Comparison of ENCODE assay signal across 8 cellular contexts in genomic region chr1:155084722-155085503, GRCh38. TPM values are rescaled to one million over a fixed set of nuclear protein-coding genes. Genes with fewer than 3 reads are reported as not detected.
DNase-seq lines count a peak whose midpoint lies in the region; ATAC-seq and FAIRE-seq lines count a peak whose summit lies in the region.

No MANE protein-coding gene starts in this region.

- H3K27ac ChIP-seq in HUES48 (ENCODE audit: low read depth, low read length) = peak overlapping the region; percentile 71
- H3K27ac ChIP-seq in mesodermal cell (ENCODE audit: low read depth, low read length, severe bottlenecking) = peak overlapping the region; percentile 55

- ATAC-seq in GM21423 (IDR thresholded peaks at IDR 0.05; ENCODE audit: unreplicated experiment) = peak; percentile 68

- DNase-seq in D341Med (ENCODE audit: low spot score) (peak; percentile 96), NOMO-1 treated with dmso at 0.1 percent for 144 hours (lab: John Stamatoyannopoulos, UW; ENCODE audit: unreplicated experiment) (peak; percentile 98)
- DNase-seq in activated CD8-positive, alpha-beta memory T cell treated with anti-CD3 and anti-CD28 coated beads, Interleukin-2, amount 50 U/mL, for 1 hour (ENCODE audit: extremely low read depth) = peak; percentile 70
- DNase-seq in stimulated activated CD8-positive, alpha-beta memory T cell treated with anti-CD3 and anti-CD28 coated beads, Interleukin-15, amount 100 ng/mL, for 24 hours (ENCODE audit: low read depth) = peak; percentile 72

- peak overlapping the region; percentile 89 for H3K4me3 ChIP-seq in HUES48 (ENCODE audit: low read depth, low read length)
- peak overlapping the region; percentile 77 for H3K4me3 ChIP-seq in mesodermal cell (ENCODE audit: extremely low read depth, insufficient read depth, low read length, poor library complexity, severe bottlenecking)

- peaks cover 47% of the 10 kb centered on the region for H3K27me3 ChIP-seq in HUES48 (ENCODE audit: control insufficient read depth, insufficient read depth, low read length)

- no peaks in the 10 kb centered on the region for H3K36me3 ChIP-seq in HUES48 (ENCODE audit: control insufficient read depth, insufficient read depth, low read length)
- H3K36me3 ChIP-seq in mesodermal cell (ENCODE audit: control insufficient read depth, insufficient read depth, low read length) = no peaks in the 10 kb centered on the region

- FAIRE-seq in endometrium (lab: Jason Lieb, UNC) = peak; percentile 89

- 0% methylated on average over 52 to 64 of the region's 67 CpGs for WGBS in mesodermal cell (ENCODE audit: insufficient coverage in 2 of 2), 2 experiments

- peaks cover 17% of the 10 kb centered on the region for H3K4me1 ChIP-seq in HUES48 (ENCODE audit: control insufficient read depth, insufficient read depth, low read length)
- H3K4me1 ChIP-seq in mesodermal cell (ENCODE audit: control insufficient read depth, insufficient read depth, low read length, poor library complexity, severe bottlenecking) = peaks cover 10% of the 10 kb centered on the region

- H3K9me3 ChIP-seq in HUES48 (ENCODE audit: control insufficient read depth, insufficient read depth, low read length) (no peaks in the 10 kb centered on the region), mesodermal cell (ENCODE audit: control insufficient read depth, low read length) (no peaks in the 10 kb centered on the region)

- H3K9ac ChIP-seq in HUES48 (ENCODE audit: low read depth, low read length) = no peak overlapping the region

RNA-seq across cellular contexts. Expression of gene EFNA3, which starts 6.3 kb away (rescaled TPM):
- polyA plus RNA-seq in mesodermal cell (2013, experiment 1 of 2) = 8.6 TPM
- 4.8 TPM for polyA plus RNA-seq in mesodermal cell (2013, experiment 2 of 2)

RNA-seq across cellular contexts. Expression of gene EFNA4, which starts 21.4 kb away (rescaled TPM):
- polyA plus RNA-seq in mesodermal cell (2013, experiment 1 of 2) = 26.5 TPM
- polyA plus RNA-seq in mesodermal cell (2013, experiment 2 of 2) = 22.7 TPM

RNA-seq across cellular contexts. Expression of gene ADAM15, which starts 33.8 kb away (rescaled TPM):
- polyA plus RNA-seq in mesodermal cell (2013, experiment 1 of 2) = 46.4 TPM
- 36.3 TPM for polyA plus RNA-seq in mesodermal cell (2013, experiment 2 of 2)

RNA-seq across cellular contexts. Expression of gene EFNA1, which starts 42.8 kb away (rescaled TPM):
- polyA plus RNA-seq in mesodermal cell (2013, experiment 1 of 2) = 64.7 TPM
- polyA plus RNA-seq in mesodermal cell (2013, experiment 2 of 2) = 43.3 TPM

RNA-seq across cellular contexts. Expression of gene SLC50A1, which starts 50.7 kb away (rescaled TPM):
- 49.2 TPM for polyA plus RNA-seq in mesodermal cell (2013, experiment 1 of 2)
- 40.0 TPM for polyA plus RNA-seq in mesodermal cell (2013, experiment 2 of 2)

Comparison
In these comparisons a context has a peak if more than half of its experiments do, and no peak if none do; other contexts are left out.
1. Peak in every context shown above with its lines: DNase-seq, ATAC-seq, H3K4me3 ChIP-seq and H3K27ac ChIP-seq.